ENCODE assay signal across 13 cellular contexts in the genomic region with DNA sequence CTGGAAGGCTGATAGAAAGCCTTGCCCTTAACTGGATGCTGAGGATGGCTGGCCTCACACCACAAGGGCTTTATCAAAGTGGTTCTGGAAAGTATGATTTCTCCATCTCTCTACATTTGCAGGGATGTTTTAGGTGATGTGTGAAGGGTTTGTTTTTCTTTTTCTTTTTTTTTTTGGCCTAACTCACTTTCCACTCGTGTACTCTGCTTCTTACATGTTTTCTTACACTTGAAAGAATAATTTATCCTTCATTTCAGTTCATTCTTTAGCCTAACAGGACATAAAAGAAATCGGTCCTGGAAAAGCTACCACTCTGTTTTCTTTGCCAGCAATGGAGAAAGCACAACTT. TPM values are rescaled to one million over a fixed set of nuclear protein-coding genes. Genes with fewer than 3 reads are reported as not detected.
DNase-seq lines count a peak whose midpoint lies in the region; ATAC-seq, FAIRE-seq and TF ChIP-seq lines count a peak whose summit lies in the region.
"Had no signal": no experiment of that assay in that cellular context is flagged by ENCODE, and none has a peak within 500 bp of the region (broad histone marks: within the 10 kb centered on the region; RNA-seq: fewer than 3 reads in every experiment).

No MANE protein-coding gene starts in this region.

- no peak overlapping the region for H3K4ac ChIP-seq in H1 (replicated peaks; ENCODE audit: insufficient read length, low read depth, low read length)

- H3K4me1 Mint-ChIP-seq in Caco-2 (ENCODE audit: low read depth, unreplicated experiment) = peaks cover 18% of the 10 kb centered on the region
- peaks cover 11 to 42% (median 27%) of the 10 kb centered on the region in 7 donors for H3K4me1 Mint-ChIP-seq in naive thymus-derived CD4-positive, alpha-beta T cell

- H3K27ac ChIP-seq in PC-3 (ENCODE audit: low read length) (no peak overlapping the region), H1 (ENCODE audit: low read depth, low read length) (no peak overlapping the region), heart left ventricle (no peak overlapping the region)
- H3K27ac ChIP-seq in naive thymus-derived CD4-positive, alpha-beta T cell (ENCODE audit: low read depth, low read length) = no peak overlapping the region

- H2BK20ac ChIP-seq in H1 (ENCODE audit: low read length) = no peak overlapping the region

- no peak overlapping the region for H4K91ac ChIP-seq in H1 (replicated peaks; ENCODE audit: insufficient read length, low read length)

- no peaks in the 10 kb centered on the region for H3K9me3 Mint-ChIP-seq in Caco-2 (ENCODE audit: unreplicated experiment)
- H3K9me3 Mint-ChIP-seq in naive thymus-derived CD4-positive, alpha-beta T cell = peaks cover 0 to 1% (median 0%) of the 10 kb centered on the region in 11 donors
- H3K9me3 Mint-ChIP-seq: T-helper 1 cell treated with Interleukin-12 subunit alpha and Interleukin-12 subunit beta and Interleukin-4 antibody, amounts not matched to agents 30 μg/mL and 1 μg/mL, for 36 hours had no signal

- CTCF ChIA-PET in Caco-2 (lab: Charles Lee) = interaction anchor here (0.6 to 1.5 kb wide), 14 partner anchors 13 to 336 kb away, joined by 3 to 7 read pairs (median 4); a partner anchor contains a TSS
- CTCF ChIA-PET in PC-3 (lab: Charles Lee) = interaction anchor here (0.7 to 1.1 kb wide), 2 partner anchors 142 to 297 kb away, joined by 3 to 6 read pairs; no protein-coding TSS in a partner anchor
- CTCF ChIA-PET in H1 (lab: Charles Lee; ENCODE audit: partially characterized antibody) = interaction anchor here (0.6 to 3.7 kb wide), 23 partner anchors 9 to 338 kb away, joined by 3 to 41 read pairs (median 4); no protein-coding TSS in a partner anchor
- CTCF ChIA-PET in naive thymus-derived CD4-positive, alpha-beta T cell (lab: Charles Lee) = interaction anchor here (0.6 to 4.2 kb wide), 13 partner anchors 9 to 144 kb away, joined by 3 to 73 read pairs (median 3); a partner anchor contains a TSS

- no peaks in the 10 kb centered on the region for H3K79me2 ChIP-seq in PC-3 (ENCODE audit: low read length)
- no peaks in the 10 kb centered on the region for H3K79me2 ChIP-seq in H1 (ENCODE audit: control insufficient read depth in 1 of 2, insufficient read depth in 2 of 2, low read length in 2 of 2)

- H4K20me1 ChIP-seq in PC-3 (ENCODE audit: low read length) (no peaks in the 10 kb centered on the region), H1 (replicated peaks in 1 of 2; ENCODE audit: control insufficient read depth in 1 of 2, insufficient read depth in 2 of 2, low read length in 2 of 2) (no peaks in the 10 kb centered on the region)

- H3K14ac ChIP-seq in H1 (ENCODE audit: insufficient read length) = no peak overlapping the region

- DNase-seq in Caco-2 = no peak
- no peak for DNase-seq in PC-3
- no peak for DNase-seq in H1 (ENCODE audit: low read depth in 1 of 2, low spot score in 2 of 2)
- no peak for DNase-seq in naive thymus-derived CD4-positive, alpha-beta T cell
- no peak for DNase-seq in NCI-H748 treated with DMSO at 0.1 percent for 48 hours (lab: John Stamatoyannopoulos, UW)
- DNase-seq in NCI-H2227 treated with DMSO at 0.1 percent for 48 hours (lab: John Stamatoyannopoulos, UW) = no peak
- no peak for DNase-seq in heart left ventricle
- DNase-seq: GF-D8, NCI-H187, SIG-M5 had no signal

- ATAC-seq in PC-3 (no peak), heart left ventricle (no peak), GM21423 (IDR thresholded peaks at IDR 0.05; ENCODE audit: unreplicated experiment) (no peak)
- ATAC-seq in naive thymus-derived CD4-positive, alpha-beta T cell = no peak

- H2BK12ac ChIP-seq in H1 (ENCODE audit: low read depth, low read length) = no peak overlapping the region

- H3K27me3 ChIP-seq in Caco-2 (replicated peaks; ENCODE audit: control insufficient read depth, insufficient read depth, low read length) (no peaks in the 10 kb centered on the region), PC-3 (ENCODE audit: low read length) (peaks cover 15% of the 10 kb centered on the region), H1 (replicated peaks in 1 of 4; ENCODE audit: control insufficient read depth in 3 of 4, extremely low read depth in 1 of 4, insufficient read depth in 3 of 4, low read length in 3 of 4) (no peaks in the 10 kb centered on the region), heart left ventricle (peaks cover 0 to under 1% (median 0%) of the 10 kb centered on the region in 9 donors)
- H3K27me3 ChIP-seq in naive thymus-derived CD4-positive, alpha-beta T cell (ENCODE audit: control insufficient read depth in 2 of 2, insufficient read depth in 2 of 2, low read length in 2 of 2) = no peaks in the 10 kb centered on the region

- no peak overlapping the region for H3K56ac ChIP-seq in H1 (replicated peaks; ENCODE audit: insufficient read length, low read depth, low read length)

- WGBS in H1 (ENCODE audit: extremely low coverage in 1 of 2, insufficient coverage in 1 of 2, insufficient read length in 1 of 2, insufficient replicate concordance in 2 of 2, low coverage in 1 of 2, low lambda C conversion rate in 2 of 2, missing lambda C conversion rate in 1 of 2), 2 experiments = 80% methylated on average over 2 of the region's 2 CpGs; no CpG with 5 or more reads in 1 of the 2 experiments
- WGBS in heart left ventricle, 4 donors = 73 to 86% (median 80%) methylated on average over 2 of the region's 2 CpGs

- POLR2A ChIA-PET in Caco-2 (lab: Charles Lee) (no interaction called here), PC-3 (lab: Charles Lee; ENCODE audit: unreplicated experiment) (no interaction called here), H1 (lab: Charles Lee; ENCODE audit: partially characterized antibody) (no interaction called here)
- POLR2A ChIA-PET in naive thymus-derived CD4-positive, alpha-beta T cell (lab: Charles Lee) = interaction anchor here (0.6 to 1.6 kb wide), 5 partner anchors 16 to 142 kb away, joined by 3 read pairs; no protein-coding TSS in a partner anchor

- no peaks in the 10 kb centered on the region for H3K23me2 ChIP-seq in H1 (ENCODE audit: low read depth, low read length)

- peak overlapping the region; percentile 69 for H3K27ac Mint-ChIP-seq in Caco-2 (ENCODE audit: unreplicated experiment)
- H3K27ac Mint-ChIP-seq in naive thymus-derived CD4-positive, alpha-beta T cell = peak overlapping the region in 5 of 9 donors; percentile 21 to 51 (median 29)
- H3K27ac Mint-ChIP-seq: T-helper 1 cell treated with Interleukin-12 subunit alpha and Interleukin-12 subunit beta and Interleukin-4 antibody, amounts not matched to agents 30 μg/mL and 1 μg/mL, for 36 hours had no signal

- no peak overlapping the region for H2BK120ac ChIP-seq in H1 (replicated peaks; ENCODE audit: low read depth, low read length)

- no peak overlapping the region for H3K23ac ChIP-seq in H1 (ENCODE audit: insufficient read length)

- H3K4me3 ChIP-seq in Caco-2 (ENCODE audit: low read depth, low read length) (no peak overlapping the region), PC-3 (ENCODE audit: low read length) (no peak overlapping the region), H1 (ENCODE audit: extremely low read depth in 1 of 4, insufficient read depth in 2 of 4, low read depth in 3 of 4, low read length in 4 of 4) (no peak overlapping the region), heart left ventricle (no peak overlapping the region)
- H3K4me3 ChIP-seq in naive thymus-derived CD4-positive, alpha-beta T cell (ENCODE audit: low read length) = no peak overlapping the region

- no peaks in the 10 kb centered on the region for H3K36me3 Mint-ChIP-seq in Caco-2 (ENCODE audit: insufficient read depth, unreplicated experiment)
- peaks cover 0 to 4% (median 0%) of the 10 kb centered on the region in 5 donors for H3K36me3 Mint-ChIP-seq in naive thymus-derived CD4-positive, alpha-beta T cell

- no peak for TF ChIP-seq EP300 in H1 (IDR thresholded peaks at IDR 0.05; ENCODE audit: borderline replicate concordance in 1 of 2, low read depth in 2 of 2, low read length in 2 of 2)

- H4K8ac ChIP-seq in H1 (ENCODE audit: extremely low read depth, insufficient read depth, low read length) = no peak overlapping the region

- no peaks in the 10 kb centered on the region for H3K9me2 ChIP-seq in PC-3 (replicated peaks; ENCODE audit: low read length)

- no peak overlapping the region for H3K9ac ChIP-seq in PC-3 (ENCODE audit: low read length)
- H3K9ac ChIP-seq in H1 (replicated peaks in 1 of 4; ENCODE audit: extremely low read depth in 1 of 4, low read depth in 3 of 4, low read length in 3 of 4) = no peak overlapping the region

- TF ChIP-seq POLR2A in H1 (IDR thresholded peaks at IDR 0.05; ENCODE audit: control extremely low read depth in 1 of 2, low read depth in 2 of 2, low read length in 2 of 2) (no peak), heart left ventricle (IDR thresholded peaks at IDR 0.05) (no peak)

- H3F3A ChIP-seq in PC-3 (ENCODE audit: low read length, unreplicated experiment) = no peaks in the 10 kb centered on the region

- TSS peak; percentile 72 for BruUV-seq in Caco-2 (replicated peaks; lab: Mats Ljungman, UMichigan)
- no TSS peak for BruUV-seq in PC-3 (replicated peaks; lab: Mats Ljungman, UMichigan)

- H3K4me3 Mint-ChIP-seq in Caco-2 (ENCODE audit: unreplicated experiment) = peak overlapping the region; percentile 20
- H3K4me3 Mint-ChIP-seq in naive thymus-derived CD4-positive, alpha-beta T cell = no peak overlapping the region
- H3K4me3 Mint-ChIP-seq: T-helper 1 cell treated with Interleukin-12 subunit alpha and Interleukin-12 subunit beta and Interleukin-4 antibody, amounts not matched to agents 30 μg/mL and 1 μg/mL, for 36 hours had no signal

- H2AK5ac ChIP-seq in H1 (ENCODE audit: low read depth, low read length) = no peak overlapping the region

- intact Hi-C loops in Caco-2 (cut with micrococcal nuclease; ENCODE audit: unreplicated experiment) = loop anchor here (1.0 to 2.0 kb wide), 8 partner anchors 18 to 337 kb away; no protein-coding TSS in a partner anchor
- intact Hi-C loops in PC-3 (cut with micrococcal nuclease) = loop anchor here (1.0 kb wide), 1 partner anchor 143 kb away; no protein-coding TSS in a partner anchor
- intact Hi-C loops in naive thymus-derived CD4-positive, alpha-beta T cell (cut with micrococcal nuclease) = loop anchor here (1.0 to 5.0 kb wide), 6 partner anchors 15 to 284 kb away; no protein-coding TSS in a partner anchor
- intact Hi-C loops in heart left ventricle (cut with DNase I) = loop anchor here in 7 of 10 donors (1.0 to 10.0 kb wide), 5 partner anchors 40 to 147 kb away; a partner anchor contains a TSS

- H3K36me3 ChIP-seq in Caco-2 (ENCODE audit: control insufficient read depth, insufficient read depth, low read length) = no peaks in the 10 kb centered on the region
- H3K36me3 ChIP-seq in PC-3 (ENCODE audit: low read depth, low read length) = no peaks in the 10 kb centered on the region
- H3K36me3 ChIP-seq in H1 (ENCODE audit: control insufficient read depth in 2 of 4, insufficient read depth in 4 of 4, low read length in 3 of 4) = no peaks in the 10 kb centered on the region
- no peaks in the 10 kb centered on the region for H3K36me3 ChIP-seq in naive thymus-derived CD4-positive, alpha-beta T cell (ENCODE audit: control insufficient read depth in 2 of 3, insufficient read depth in 3 of 3, low read length in 3 of 3)
- no peaks in the 10 kb centered on the region for H3K36me3 ChIP-seq in heart left ventricle

- H2AFZ ChIP-seq in PC-3 (ENCODE audit: low read length) (no peak overlapping the region), H1 (ENCODE audit: low read length) (no peak overlapping the region)

- no peak overlapping the region for H3K18ac ChIP-seq in H1 (ENCODE audit: extremely low read depth, low read length)

- H3K9me3 ChIP-seq in Caco-2 (no peaks in the 10 kb centered on the region), PC-3 (ENCODE audit: low read length) (no peaks in the 10 kb centered on the region), H1 (ENCODE audit: insufficient read depth in 2 of 2, low read depth in 1 of 2, low read length in 1 of 2) (no peaks in the 10 kb centered on the region), heart left ventricle (no peaks in the 10 kb centered on the region)
- H3K9me3 ChIP-seq in naive thymus-derived CD4-positive, alpha-beta T cell (ENCODE audit: control insufficient read depth in 2 of 3, low read length in 3 of 3) = no peaks in the 10 kb centered on the region

- no peaks in the 10 kb centered on the region for H3K27me3 Mint-ChIP-seq in Caco-2 (ENCODE audit: insufficient read depth, unreplicated experiment)
- H3K27me3 Mint-ChIP-seq in naive thymus-derived CD4-positive, alpha-beta T cell = no peaks in the 10 kb centered on the region

- no peak overlapping the region for H2BK15ac ChIP-seq in H1 (ENCODE audit: low read length)

- peak; percentile 72 for FAIRE-seq in H1 (lab: Jason Lieb, UNC)

- no peaks in the 10 kb centered on the region for H3K79me1 ChIP-seq in H1 (ENCODE audit: low read depth, low read length)

- H3K4me1 ChIP-seq in Caco-2 (peaks cover 23% of the 10 kb centered on the region), PC-3 (ENCODE audit: insufficient read depth, low read length) (peaks cover 15% of the 10 kb centered on the region), H1 (replicated peaks in 1 of 4; ENCODE audit: control insufficient read depth in 3 of 4, insufficient read depth in 4 of 4, low read length in 3 of 4) (peaks cover 0 to 2% (median 0%) of the 10 kb centered on the region in 4 experiments; a peak in 1 of 7 replicates), heart left ventricle (peaks cover 0 to 4% (median 0%) of the 10 kb centered on the region in 12 donors)
- H3K4me1 ChIP-seq in naive thymus-derived CD4-positive, alpha-beta T cell (ENCODE audit: control insufficient read depth in 2 of 2, insufficient read depth in 2 of 2, low read length in 2 of 2) = peaks cover 0 to 6% of the 10 kb centered on the region in 2 donors

- no peak for TF ChIP-seq CTCF in Caco-2 (IDR thresholded peaks at IDR 0.05; ENCODE audit: insufficient read depth in 1 of 2, low read depth in 1 of 2, low read length in 1 of 2, severe bottlenecking in 1 of 2, unreplicated experiment in 1 of 2)
- peak; percentile 1; the same call in 1 of the 2 replicates for TF ChIP-seq CTCF in PC-3 (conservative IDR thresholded peaks at IDR 0.05; ENCODE audit: low read depth, low read length)
- no peak for TF ChIP-seq CTCF in H1 (IDR thresholded peaks at IDR 0.05; ENCODE audit: control extremely low read depth in 1 of 3, insufficient read depth in 1 of 3, low read depth in 1 of 3, low read length in 3 of 3)
- TF ChIP-seq CTCF in heart left ventricle (IDR thresholded peaks at IDR 0.05) = no peak

- no peak overlapping the region for H2BK5ac ChIP-seq in H1 (ENCODE audit: low read depth, low read length)

- H3K4me2 ChIP-seq in PC-3 (ENCODE audit: low read length) = peak overlapping the region; percentile 45
- no peak overlapping the region for H3K4me2 ChIP-seq in H1 (ENCODE audit: insufficient read depth in 1 of 2, low read depth in 2 of 2, low read length in 2 of 2)

- H4K5ac ChIP-seq in H1 (ENCODE audit: insufficient read length, low read depth, low read length) = no peak overlapping the region

- TF ChIP-seq RAD21 in H1 (IDR thresholded peaks at IDR 0.05 in 1 of 2, conservative IDR thresholded peaks at IDR 0.05 in 1 of 2; ENCODE audit: low read depth in 2 of 2, low read length in 2 of 2) = no peak

RNA-seq across cellular contexts. Expression of a gene that starts 41.2 kb away (rescaled TPM):
- total RNA-seq in Caco-2 (2022) (1.8 and 2.4 TPM in 2 replicates), PC-3 (2014; rRNA removed) (not detected in 2 replicates), heart left ventricle (1 to 10 TPM in 7 of 9 donors, under 1 TPM in 2; 0.46 to 2.9 (median 1.7) TPM)
- total RNA-seq in H1 (2021; fragmentation: NEBNext Ultra II Directional; extraction: Animal tissue kit (Norgen Biotek cat#: 25700)) = 0.78 and 0.97 TPM in 2 replicates
- polyA plus RNA-seq in H1 (2011; rRNA removed) (0.35 and 0.62 TPM in 2 replicates), heart left ventricle (under 1 TPM; 0.58 to 0.80 TPM)
- polyA plus RNA-seq in H1 (2011; cell fraction: cytosol; rRNA removed) = 0.52 TPM
- 0.74 TPM for polyA plus RNA-seq in H1 (2011; cell fraction: nucleus; rRNA removed)
- polyA plus RNA-seq in H1 (2012, experiment 1 of 2) = 0.75 to 1.1 TPM (median 0.83 TPM) in 4 replicates
- 0.49 TPM for polyA plus RNA-seq in H1 (2012, experiment 2 of 2)
- 0.51 TPM for polyA plus RNA-seq in H1 (2013, experiment 1 of 2)
- 0.68 TPM for polyA plus RNA-seq in H1 (2013, experiment 2 of 2)
- polyA minus RNA-seq in H1 (2011; rRNA and poly(A)+ RNA removed) = 0.50 and 0.78 TPM in 2 replicates
- polyA minus RNA-seq in H1 (2011; cell fraction: cytosol; rRNA and poly(A)+ RNA removed) = not detected
- 1.1 TPM for polyA minus RNA-seq in H1 (2011; cell fraction: nucleus; rRNA and poly(A)+ RNA removed)
- total RNA-seq in naive thymus-derived CD4-positive, alpha-beta T cell = 1 to 10 TPM; 2.3 to 3.2 (median 2.7) TPM
- polyA plus RNA-seq in naive thymus-derived CD4-positive, alpha-beta T cell = 1 to 10 TPM; 1.6 to 2.2 TPM
- polyA plus RNA-seq: AG04450 had no signal
